Comparison of ENCODE assay signal across 15 cellular contexts in the genomic region with DNA sequence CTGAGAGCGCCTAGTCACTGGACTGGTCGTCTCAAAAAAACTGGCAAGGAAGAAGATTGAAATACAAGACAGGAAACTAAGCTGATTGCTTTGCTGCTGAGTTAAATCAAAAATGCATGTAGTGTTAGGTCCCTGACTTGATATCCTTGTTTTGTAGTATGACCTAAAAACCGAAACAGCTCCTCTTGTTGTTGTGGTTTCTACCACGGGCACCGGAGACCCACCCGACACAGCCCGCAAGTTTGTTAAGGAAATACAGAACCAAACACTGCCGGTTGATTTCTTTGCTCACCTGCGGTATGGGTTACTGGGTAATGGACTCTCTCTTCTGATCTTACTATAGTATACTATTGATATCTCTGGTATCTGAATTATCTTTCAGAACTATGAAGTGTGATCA. TPM values are rescaled to one million over a fixed set of nuclear protein-coding genes. Genes with fewer than 3 reads are reported as not detected.
DNase-seq lines count a peak whose midpoint lies in the region; ATAC-seq and TF ChIP-seq lines count a peak whose summit lies in the region.
"Had no signal": no experiment of that assay in that cellular context is flagged by ENCODE, and none has a peak within 500 bp of the region (broad histone marks: within the 10 kb centered on the region; RNA-seq: fewer than 3 reads in every experiment).

No MANE protein-coding gene starts in this region.

- peak in 2 of 4 experiments; percentile 1 to 4 for ATAC-seq in T-cell (replicated peaks in 1 of 4)
- ATAC-seq in stimulated activated naive CD8-positive, alpha-beta T cell treated with anti-CD3 and anti-CD28 coated beads, Interleukin-15, amount 100 ng/mL, for 72 hours = peak; percentile 32
- ATAC-seq in HG02840 (IDR thresholded peaks at IDR 0.05; ENCODE audit: low FRiP score, unreplicated experiment) = no peak
- ATAC-seq in GM21367 (IDR thresholded peaks at IDR 0.05; ENCODE audit: unreplicated experiment) = no peak
- ATAC-seq: body of pancreas had no signal

- no TSS peak for BruUV-seq in MCF 10A (replicated peaks; lab: Mats Ljungman, UMichigan)

- DNase-seq in MCF 10A (ENCODE audit: unreplicated experiment) (no peak), breast epithelium (ENCODE audit: low spot score in 2 of 2) (no peak), T-cell (peak in 7 of 34 experiments; percentile 11 to 35 (median 19)), GM10266 (ENCODE audit: extremely low spot score) (no peak)
- DNase-seq in activated naive CD8-positive, alpha-beta T cell treated with anti-CD3 and anti-CD28 coated beads for 36 hours = no peak
- DNase-seq in stimulated activated naive CD8-positive, alpha-beta T cell treated with anti-CD3 and anti-CD28 coated beads, Interleukin-15, amount 100 ng/mL, for 72 hours = peak in 1 of 2 donors; percentile 62
- DNase-seq: activated CD8-positive, alpha-beta memory T cell treated with anti-CD3 and anti-CD28 coated beads, Interleukin-2, amount 50 U/mL, for 48 hours; body of pancreas; effector CD4-positive, alpha-beta T cell; GOT3; NCI-H2029 treated with DMSO at 0.1 percent for 48 hours; thyroid gland had no signal

- no peaks in the 10 kb centered on the region for H3K9me3 Mint-ChIP-seq in MCF 10A (ENCODE audit: unreplicated experiment)
- H3K9me3 Mint-ChIP-seq in T-cell = no peaks in the 10 kb centered on the region
- H3K9me3 Mint-ChIP-seq in activated naive CD8-positive, alpha-beta T cell treated with anti-CD3 and anti-CD28 coated beads for 36 hours = no peaks in the 10 kb centered on the region
- H3K9me3 Mint-ChIP-seq in stimulated activated naive CD8-positive, alpha-beta T cell treated with anti-CD3 and anti-CD28 coated beads, Interleukin-15, amount 100 ng/mL, for 72 hours = no peaks in the 10 kb centered on the region

- H3K4me3 Mint-ChIP-seq in MCF 10A (ENCODE audit: unreplicated experiment) = no peak overlapping the region
- peak overlapping the region; percentile 65 to 92 (median 72) for H3K4me3 Mint-ChIP-seq in T-cell
- peak overlapping the region; percentile 23 for H3K4me3 Mint-ChIP-seq in activated naive CD8-positive, alpha-beta T cell treated with anti-CD3 and anti-CD28 coated beads for 36 hours
- H3K4me3 Mint-ChIP-seq in stimulated activated naive CD8-positive, alpha-beta T cell treated with anti-CD3 and anti-CD28 coated beads, Interleukin-15, amount 100 ng/mL, for 72 hours = peak overlapping the region; percentile 5 to 75

- no peak overlapping the region for H3K27ac ChIP-seq in breast epithelium
- H3K27ac ChIP-seq: body of pancreas, HL-60, thyroid gland had no signal

- H3K9me3 ChIP-seq in breast epithelium = no peaks in the 10 kb centered on the region
- H3K9me3 ChIP-seq: body of pancreas, thyroid gland had no signal

- H3K27me3 Mint-ChIP-seq in MCF 10A (ENCODE audit: insufficient read depth, unreplicated experiment) (no peaks in the 10 kb centered on the region), T-cell (no peaks in the 10 kb centered on the region)
- H3K27me3 Mint-ChIP-seq in activated naive CD8-positive, alpha-beta T cell treated with anti-CD3 and anti-CD28 coated beads for 36 hours = no peaks in the 10 kb centered on the region
- no peaks in the 10 kb centered on the region for H3K27me3 Mint-ChIP-seq in stimulated activated naive CD8-positive, alpha-beta T cell treated with anti-CD3 and anti-CD28 coated beads, Interleukin-15, amount 100 ng/mL, for 72 hours

- H3K36me3 Mint-ChIP-seq in MCF 10A (ENCODE audit: insufficient read depth, unreplicated experiment) (peaks cover 54% of the 10 kb centered on the region), T-cell (peaks cover 41% of the 10 kb centered on the region)
- peaks cover 56% of the 10 kb centered on the region for H3K36me3 Mint-ChIP-seq in activated naive CD8-positive, alpha-beta T cell treated with anti-CD3 and anti-CD28 coated beads for 36 hours

- POLR2A ChIA-PET in MCF 10A (lab: Yijun Ruan, JAX) (interaction anchor here (0.5 to 0.9 kb wide), 4 partner anchors 13 to 1238 kb away, joined by 3 to 4 read pairs (median 3); no protein-coding TSS in a partner anchor), T-cell (lab: Charles Lee) (no interaction called here)

- H3K4me3 ChIP-seq in breast epithelium = no peak overlapping the region
- H3K4me3 ChIP-seq: body of pancreas, thyroid gland had no signal

- H3K4me1 ChIP-seq in breast epithelium = no peaks in the 10 kb centered on the region

- H3K27me3 ChIP-seq in breast epithelium = no peaks in the 10 kb centered on the region
- H3K27me3 ChIP-seq: body of pancreas, thyroid gland had no signal

- no peak for TF ChIP-seq POLR2A in breast epithelium (IDR thresholded peaks at IDR 0.05)

- H3K4me1 Mint-ChIP-seq in MCF 10A (ENCODE audit: insufficient read depth, unreplicated experiment) (peaks cover 42% of the 10 kb centered on the region), T-cell (peaks cover 61 to 81% (median 69%) of the 10 kb centered on the region in 3 donors)
- H3K4me1 Mint-ChIP-seq in activated naive CD8-positive, alpha-beta T cell treated with anti-CD3 and anti-CD28 coated beads for 36 hours = peaks cover 57% of the 10 kb centered on the region
- H3K4me1 Mint-ChIP-seq in stimulated activated naive CD8-positive, alpha-beta T cell treated with anti-CD3 and anti-CD28 coated beads, Interleukin-15, amount 100 ng/mL, for 72 hours = peaks cover 72% of the 10 kb centered on the region

- H3K27ac Mint-ChIP-seq in MCF 10A (ENCODE audit: low read depth, unreplicated experiment) = peak overlapping the region; percentile 66
- H3K27ac Mint-ChIP-seq in T-cell = peak overlapping the region; percentile 90 to 94
- H3K27ac Mint-ChIP-seq in activated naive CD8-positive, alpha-beta T cell treated with anti-CD3 and anti-CD28 coated beads for 36 hours = peak overlapping the region; percentile 27
- H3K27ac Mint-ChIP-seq in stimulated activated naive CD8-positive, alpha-beta T cell treated with anti-CD3 and anti-CD28 coated beads, Interleukin-15, amount 100 ng/mL, for 72 hours = peak overlapping the region in 1 of 2 donors; percentile 79

- H3K36me3 ChIP-seq in breast epithelium = no peaks in the 10 kb centered on the region

- TF ChIP-seq CTCF in MCF 10A (IDR thresholded peaks at IDR 0.05; ENCODE audit: unreplicated experiment) = no peak
- no peak for TF ChIP-seq CTCF in breast epithelium (IDR thresholded peaks at IDR 0.05)
- no peak for TF ChIP-seq CTCF in GM10266 (IDR thresholded peaks at IDR 0.05; ENCODE audit: control insufficient read depth, insufficient read depth, low read depth, missing control alignments)

- intact Hi-C loops in MCF 10A (cut with micrococcal nuclease) (no loop called here), breast epithelium (cut with DNase I; ENCODE audit: low total_unique reads) (no loop called here)

- CTCF ChIA-PET in MCF 10A (lab: Yijun Ruan, JAX) = interaction anchor here (3.5 kb wide), 1 partner anchor 14 kb away, joined by 23 read pairs; no protein-coding TSS in a partner anchor
- CTCF ChIA-PET in T-cell (lab: Charles Lee) = interaction anchor here in 1 of 2 donors (1.1 to 2.2 kb wide), 2 partner anchors 14 to 18 kb away, joined by 3 to 11 read pairs; no protein-coding TSS in a partner anchor

RNA-seq across cellular contexts. Expression of a gene that starts 4.3 kb away (rescaled TPM):
- total RNA-seq in MCF 10A (2022) (46.6 and 88.6 TPM in 2 replicates), breast epithelium (10 to 100 TPM; 45.8 to 69.5 (median 57.7) TPM), T-cell (10 to 100 TPM; 66.9 to 90.2 (median 83.0) TPM)
- total RNA-seq in activated naive CD8-positive, alpha-beta T cell treated with anti-CD3 and anti-CD28 coated beads for 36 hours = 10 to 100 TPM; 54.1 to 67.2 TPM

RNA-seq across cellular contexts. Expression of a gene that starts 4.4 kb away (rescaled TPM):
- total RNA-seq in MCF 10A (2022) (7.8 and 7.9 TPM in 2 replicates), breast epithelium (10 to 100 TPM in 2 of 3 donors, 1 to 10 TPM in 1; 5.1 to 13.4 (median 13.3) TPM), T-cell (10 to 100 TPM in 2 of 5 donors, 1 to 10 TPM in 3; 6.9 to 11.1 (median 9.7) TPM)
- total RNA-seq in activated naive CD8-positive, alpha-beta T cell treated with anti-CD3 and anti-CD28 coated beads for 36 hours = 10 to 100 TPM; 23.3 to 23.6 TPM

RNA-seq across cellular contexts. Expression of a gene that starts 22.3 kb away (rescaled TPM):
- total RNA-seq in MCF 10A (2022) = not detected in 2 replicates
- total RNA-seq in breast epithelium = under 1 TPM; 0.48 to 0.98 (median 0.59) TPM
- not detected for total RNA-seq in T-cell
- not detected for total RNA-seq in activated naive CD8-positive, alpha-beta T cell treated with anti-CD3 and anti-CD28 coated beads for 36 hours
